17 cellular contexts compared by ENCODE assay signal in genomic region chr11:126817523-126818450, GRCh38.
DNase-seq lines count a peak whose midpoint lies in the region; ATAC-seq and TF ChIP-seq lines count a peak whose summit lies in the region.
"Had no signal": no experiment of that assay in that cellular context is flagged by ENCODE, and none has a peak within 500 bp of the region (broad histone marks: within the 10 kb centered on the region; RNA-seq: fewer than 3 reads in every experiment).

No MANE protein-coding gene starts in this region.

- DNase-seq in Calu3 (no peak), HFFc6 (no peak), fibroblast of peridontal ligament (ENCODE audit: extremely low read depth) (peak; percentile 27), NCI-H2196 (lab: John Stamatoyannopoulos, UW; ENCODE audit: unreplicated experiment) (no peak)
- DNase-seq: CD8-positive, alpha-beta memory T cell; DND-41; GF-D8; NCI-H1048; NCI-H1436 treated with DMSO at 0.1 percent for 48 hours; NCI-H2029 treated with DMSO at 0.1 percent for 48 hours; NCI-H2171 treated with DMSO at 0.1 percent for 48 hours; RPMI8226; SIG-M5 had no signal

- H3K4me3 Mint-ChIP-seq in Calu3 (ENCODE audit: low read depth, unreplicated experiment) (no peak overlapping the region), HFFc6 (peak overlapping the region; percentile 59; the same call in 1 of the 2 replicates)
- H3K4me3 Mint-ChIP-seq in stimulated activated memory B cell treated with anti-CD40 and anti-IgM and Interleukin-4, amounts not matched to agents 10 μg/mL and 1 μg/mL and 100 μg/mL, for 72 hours: no peak overlapping the region
- H3K4me3 Mint-ChIP-seq: CD8-positive, alpha-beta memory T cell; GM23338 had no signal

- CTCF ChIA-PET in Calu3 (lab: Charles Lee): no interaction called here

- H3K9me3 Mint-ChIP-seq in Calu3 (ENCODE audit: low read depth, unreplicated experiment) (peaks cover 3% of the 10 kb centered on the region), HFFc6 (no peaks in the 10 kb centered on the region)
- no peaks in the 10 kb centered on the region for H3K9me3 Mint-ChIP-seq in stimulated activated memory B cell treated with anti-CD40 and anti-IgM and Interleukin-4, amounts not matched to agents 10 μg/mL and 1 μg/mL and 100 μg/mL, for 72 hours
- H3K9me3 Mint-ChIP-seq: GM23338 had no signal

- H3K27ac Mint-ChIP-seq in Calu3 (ENCODE audit: unreplicated experiment): peak overlapping the region; percentile 94
- peak overlapping the region; percentile 83 for H3K27ac Mint-ChIP-seq in HFFc6
- no peak overlapping the region for H3K27ac Mint-ChIP-seq in stimulated activated memory B cell treated with anti-CD40 and anti-IgM and Interleukin-4, amounts not matched to agents 10 μg/mL and 1 μg/mL and 100 μg/mL, for 72 hours
- H3K27ac Mint-ChIP-seq: CD8-positive, alpha-beta memory T cell; GM23338 had no signal

- peak; percentile 39 for ATAC-seq in stimulated activated memory B cell treated with anti-CD40 and anti-IgM and Interleukin-4, amounts not matched to agents 10 μg/mL and 1 μg/mL and 100 μg/mL, for 72 hours
- ATAC-seq in HG03139 (IDR thresholded peaks at IDR 0.05; ENCODE audit: unreplicated experiment) (no peak), HG02642 (IDR thresholded peaks at IDR 0.05; ENCODE audit: poor library complexity, unreplicated experiment) (no peak)
- ATAC-seq: GM23338 had no signal

- H3K36me3 Mint-ChIP-seq in Calu3 (ENCODE audit: insufficient read depth, unreplicated experiment): peaks cover 8% of the 10 kb centered on the region
- H3K36me3 Mint-ChIP-seq in HFFc6 (ENCODE audit: low read depth): peaks cover 33% of the 10 kb centered on the region
- H3K36me3 Mint-ChIP-seq in stimulated activated memory B cell treated with anti-CD40 and anti-IgM and Interleukin-4, amounts not matched to agents 10 μg/mL and 1 μg/mL and 100 μg/mL, for 72 hours: no peaks in the 10 kb centered on the region
- H3K36me3 Mint-ChIP-seq: CD8-positive, alpha-beta memory T cell had no signal

- intact Hi-C loops in Calu3 (cut with micrococcal nuclease; ENCODE audit: unreplicated experiment): loop anchor here (2.0 kb wide), 1 partner anchor 145 kb away; no protein-coding TSS in a partner anchor

- H3K4me1 Mint-ChIP-seq in Calu3 (ENCODE audit: low read depth, unreplicated experiment) (peaks cover 23% of the 10 kb centered on the region), HFFc6 (ENCODE audit: low read depth) (peaks cover 45% of the 10 kb centered on the region)
- H3K4me1 Mint-ChIP-seq in stimulated activated memory B cell treated with anti-CD40 and anti-IgM and Interleukin-4, amounts not matched to agents 10 μg/mL and 1 μg/mL and 100 μg/mL, for 72 hours: no peaks in the 10 kb centered on the region
- H3K4me1 Mint-ChIP-seq: CD8-positive, alpha-beta memory T cell had no signal

- BruUV-seq in Calu3 (replicated peaks; lab: Mats Ljungman, UMichigan): no TSS peak

- no peaks in the 10 kb centered on the region for H3K27me3 Mint-ChIP-seq in Calu3 (ENCODE audit: unreplicated experiment)
- no peaks in the 10 kb centered on the region for H3K27me3 Mint-ChIP-seq in HFFc6 (ENCODE audit: insufficient read depth)
- H3K27me3 Mint-ChIP-seq in stimulated activated memory B cell treated with anti-CD40 and anti-IgM and Interleukin-4, amounts not matched to agents 10 μg/mL and 1 μg/mL and 100 μg/mL, for 72 hours: peaks cover 10% of the 10 kb centered on the region

- no peak for TF ChIP-seq CTCF in Calu3 (IDR thresholded peaks at IDR 0.05; ENCODE audit: unreplicated experiment)
- no peak for TF ChIP-seq CTCF in HFFc6 (IDR thresholded peaks at IDR 0.05)
